ENCODE assay signal across 21 cellular contexts in the genomic region with DNA sequence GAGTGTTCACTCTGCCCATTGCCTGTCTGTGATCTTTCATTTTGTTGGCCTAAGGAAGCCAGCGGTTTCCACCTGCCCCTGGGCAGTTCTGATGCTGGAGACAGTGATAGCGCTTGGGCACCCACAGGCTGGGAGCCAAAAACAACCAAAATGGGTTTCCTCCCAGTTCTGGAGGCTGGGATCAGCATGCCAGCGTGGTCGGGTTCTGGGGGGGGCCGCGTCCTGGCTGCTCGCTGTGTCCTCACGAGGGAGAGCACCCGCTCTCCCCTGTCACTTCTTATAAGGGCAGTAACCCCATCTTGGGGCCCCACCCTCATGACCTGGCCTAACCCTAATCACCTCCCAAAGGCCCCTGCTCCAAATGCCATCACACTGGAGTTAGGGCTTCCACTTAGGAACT.
DNase-seq lines count a peak whose midpoint lies in the region; ATAC-seq and TF ChIP-seq lines count a peak whose summit lies in the region.
"Had no signal": no experiment of that assay in that cellular context is flagged by ENCODE, and none has a peak within 500 bp of the region (broad histone marks: within the 10 kb centered on the region; RNA-seq: fewer than 3 reads in every experiment).

No MANE protein-coding gene starts in this region.

- POLR2A ChIA-PET in activated CD4-positive, alpha-beta T cell treated with anti-CD3 and anti-CD28 coated beads, Interleukin-2, amount 10 ng/mL, durations not matched to agents 7 days and 5 days (lab: Charles Lee) = no interaction called here

- H3K36me3 ChIP-seq in smooth muscle cell (ENCODE audit: low read depth) = peaks cover 33% of the 10 kb centered on the region

- H3K4me1 Mint-ChIP-seq in activated CD4-positive, alpha-beta T cell treated with anti-CD3 and anti-CD28 coated beads, Interleukin-2, amount 10 ng/mL, durations not matched to agents 7 days and 5 days = no peaks in the 10 kb centered on the region
- H3K4me1 Mint-ChIP-seq in endothelial cell (ENCODE audit: unreplicated experiment) = peaks cover 2% of the 10 kb centered on the region

- H3K27ac ChIP-seq in smooth muscle cell (ENCODE audit: low read depth) = peak overlapping the region; percentile 47
- H3K27ac ChIP-seq: 22Rv1, A549, C4-2B had no signal

- H3K4me2 ChIP-seq in smooth muscle cell = no peak overlapping the region
- H3K4me2 ChIP-seq: A549, GM23338 had no signal

- CTCF ChIA-PET in activated CD4-positive, alpha-beta T cell treated with anti-CD3 and anti-CD28 coated beads, Interleukin-2, amount 10 ng/mL, durations not matched to agents 7 days and 5 days (lab: Charles Lee) = no interaction called here

- peaks cover 4% of the 10 kb centered on the region for H3K79me2 ChIP-seq in smooth muscle cell (ENCODE audit: low read depth)

- TF ChIP-seq CTCF in endothelial cell (IDR thresholded peaks at IDR 0.05; ENCODE audit: unreplicated experiment) (no peak), smooth muscle cell (IDR thresholded peaks at IDR 0.05; ENCODE audit: borderline replicate concordance, insufficient read depth, poor library complexity, severe bottlenecking) (no peak)

- over 99% methylated on average over 9 of the region's 9 CpGs for WGBS in smooth muscle cell (ENCODE audit: low lambda C conversion rate)

- H3K27me3 ChIP-seq in smooth muscle cell (ENCODE audit: low read depth) = no peaks in the 10 kb centered on the region

- peaks cover 86% of the 10 kb centered on the region for H4K20me1 ChIP-seq in smooth muscle cell (ENCODE audit: low read depth)

- no peak overlapping the region for H3K9ac ChIP-seq in smooth muscle cell (ENCODE audit: low read depth)

- H3F3A ChIP-seq in smooth muscle cell (ENCODE audit: low read depth) = peaks cover 77% of the 10 kb centered on the region

- H3K4me1 ChIP-seq in smooth muscle cell (ENCODE audit: low read depth) = no peaks in the 10 kb centered on the region
- H3K4me1 ChIP-seq: A549 had no signal

- H2AFZ ChIP-seq in smooth muscle cell (ENCODE audit: low read depth) = no peak overlapping the region
- H2AFZ ChIP-seq: GM23338 had no signal

- H3K27ac Mint-ChIP-seq in activated CD4-positive, alpha-beta T cell treated with anti-CD3 and anti-CD28 coated beads, Interleukin-2, amount 10 ng/mL, durations not matched to agents 7 days and 5 days = peak overlapping the region; percentile 31
- H3K27ac Mint-ChIP-seq in endothelial cell (ENCODE audit: unreplicated experiment) = no peak overlapping the region
- H3K27ac Mint-ChIP-seq: CD4-positive, alpha-beta T cell; GM23338; HFFc6 had no signal

- no peaks in the 10 kb centered on the region for H3K9me3 ChIP-seq in smooth muscle cell (replicated peaks; ENCODE audit: low read depth)
- H3K9me3 ChIP-seq: A549, Caco-2 had no signal

- H3K4me3 Mint-ChIP-seq in activated CD4-positive, alpha-beta T cell treated with anti-CD3 and anti-CD28 coated beads, Interleukin-2, amount 10 ng/mL, durations not matched to agents 7 days and 5 days = no peak overlapping the region
- H3K4me3 Mint-ChIP-seq in endothelial cell (ENCODE audit: unreplicated experiment) = peak overlapping the region; percentile 51
- H3K4me3 Mint-ChIP-seq: CD4-positive, alpha-beta T cell; GM23338; HFFc6 had no signal

- no peaks in the 10 kb centered on the region for H3K36me3 Mint-ChIP-seq in activated CD4-positive, alpha-beta T cell treated with anti-CD3 and anti-CD28 coated beads, Interleukin-2, amount 10 ng/mL, durations not matched to agents 7 days and 5 days (ENCODE audit: low read depth)
- peaks cover 69% of the 10 kb centered on the region for H3K36me3 Mint-ChIP-seq in endothelial cell (ENCODE audit: low read depth, unreplicated experiment)

- no peaks in the 10 kb centered on the region for H3K9me3 Mint-ChIP-seq in activated CD4-positive, alpha-beta T cell treated with anti-CD3 and anti-CD28 coated beads, Interleukin-2, amount 10 ng/mL, durations not matched to agents 7 days and 5 days
- H3K9me3 Mint-ChIP-seq in endothelial cell (ENCODE audit: unreplicated experiment) = no peaks in the 10 kb centered on the region
- H3K9me3 Mint-ChIP-seq: CD4-positive, alpha-beta T cell; HFFc6 had no signal

- no peak overlapping the region for H3K4me3 ChIP-seq in smooth muscle cell
- H3K4me3 ChIP-seq: A549, GM23338 had no signal

- no peak for ATAC-seq in GM18870 (IDR thresholded peaks at IDR 0.05; ENCODE audit: unreplicated experiment)
- no peak for ATAC-seq in stimulated activated naive CD8-positive, alpha-beta T cell treated with anti-CD3 and anti-CD28 coated beads, Interleukin-15, Interleukin-2, amounts not matched to agents 100 U/mL and 50 U/mL, for 24 hours
- ATAC-seq: A549, GM23338, HCT116, HepG2 had no signal

- DNase-seq in activated CD4-positive, alpha-beta T cell treated with anti-CD3 and anti-CD28 coated beads, Interleukin-2, amount 10 ng/mL, durations not matched to agents 7 days and 5 days = no peak
- no peak for DNase-seq in activated CD4-positive, alpha-beta T cell treated with anti-CD3 and anti-CD28 coated beads, Interleukin-2, amount 50 U/mL, for 48 hours
- DNase-seq in endothelial cell (ENCODE audit: low spot score) = no peak
- DNase-seq in smooth muscle cell (lab: John Stamatoyannopoulos, UW; ENCODE audit: unreplicated experiment) = no peak
- no peak for DNase-seq in cerebellar nuclear complex (lab: John Stamatoyannopoulos, UW)
- no peak for DNase-seq in stimulated activated naive CD8-positive, alpha-beta T cell treated with anti-CD3 and anti-CD28 coated beads, Interleukin-15, Interleukin-2, amounts not matched to agents 100 U/mL and 50 U/mL, for 24 hours
- DNase-seq: AML-193; Caco-2; CD4-positive, alpha-beta T cell; DMS153; DMS79; GDM1; H7; HFFc6 had no signal

- no peaks in the 10 kb centered on the region for H3K27me3 Mint-ChIP-seq in activated CD4-positive, alpha-beta T cell treated with anti-CD3 and anti-CD28 coated beads, Interleukin-2, amount 10 ng/mL, durations not matched to agents 7 days and 5 days
- H3K27me3 Mint-ChIP-seq in endothelial cell (ENCODE audit: unreplicated experiment) = peaks cover 15% of the 10 kb centered on the region
- H3K27me3 Mint-ChIP-seq: CD4-positive, alpha-beta T cell had no signal
